In the genomic region with DNA sequence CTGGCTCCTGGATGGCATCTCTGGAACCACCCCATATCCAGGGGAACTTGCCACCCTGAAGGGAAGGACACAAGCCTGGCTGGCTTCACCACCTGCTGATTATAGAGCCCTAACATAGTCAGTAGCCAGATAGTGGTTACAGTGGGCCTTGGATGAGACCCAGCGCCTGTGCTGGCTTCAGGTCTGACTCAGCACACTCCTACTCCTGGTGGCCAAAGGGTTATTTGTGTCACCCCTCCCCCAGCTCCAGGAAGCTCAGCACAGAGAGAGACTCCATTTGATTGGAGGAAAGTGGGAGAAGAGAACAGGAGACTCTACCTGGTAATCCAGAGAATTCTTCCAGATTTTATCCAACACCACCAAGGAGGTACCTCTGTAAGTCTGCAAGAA, we compare ENCODE assay signal across 9 cellular contexts.
DNase-seq lines count a peak whose midpoint lies in the region; ATAC-seq and TF ChIP-seq lines count a peak whose summit lies in the region.
"Had no signal": no experiment of that assay in that cellular context is flagged by ENCODE, and none has a peak within 500 bp of the region (broad histone marks: within the 10 kb centered on the region; RNA-seq: fewer than 3 reads in every experiment).

No MANE protein-coding gene starts in this region.

- no peak overlapping the region for H3K27ac ChIP-seq in WERI-Rb-1
- H3K27ac ChIP-seq: neutrophil, SJSA1 had no signal

- ATAC-seq in GM19328 (IDR thresholded peaks at IDR 0.05; ENCODE audit: unreplicated experiment) (peak; percentile 81), HG02885 (IDR thresholded peaks at IDR 0.05; ENCODE audit: poor library complexity, unreplicated experiment) (peak; percentile 89), GM18520 (IDR thresholded peaks at IDR 0.05; ENCODE audit: unreplicated experiment) (no peak)

- H3K27me3 ChIP-seq in WERI-Rb-1 (ENCODE audit: insufficient read depth, low read depth, severe bottlenecking): no peaks in the 10 kb centered on the region
- H3K27me3 ChIP-seq: neutrophil, SJSA1 had no signal

- DNase-seq in amniotic epithelial cell (ENCODE audit: low read depth): peak; percentile 82
- DNase-seq in non-pigmented ciliary epithelial cell (ENCODE audit: low read depth): peak; percentile 43
- DNase-seq in NOMO-1 (lab: John Stamatoyannopoulos, UW; ENCODE audit: unreplicated experiment in 2 of 2): no peak
- no peak for DNase-seq in WERI-Rb-1

- H3K4me3 ChIP-seq in WERI-Rb-1 (ENCODE audit: low read depth, low read length): no peak overlapping the region
- H3K4me3 ChIP-seq: SJSA1 had no signal

- TF ChIP-seq CTCF in WERI-Rb-1 (IDR thresholded peaks at IDR 0.05; ENCODE audit: low read depth, low read length): no peak

- no peaks in the 10 kb centered on the region for H3K36me3 ChIP-seq in WERI-Rb-1
- H3K36me3 ChIP-seq: neutrophil, SJSA1 had no signal

- peaks cover 7% of the 10 kb centered on the region for H3K9me3 ChIP-seq in WERI-Rb-1 (ENCODE audit: severe bottlenecking)
- H3K9me3 ChIP-seq: SJSA1 had no signal

Comparison
In these comparisons a context has a peak if more than half of its experiments do, and no peak if none do; other contexts are left out.
1. DNase-seq: peak in amniotic epithelial cell (single experiment) and non-pigmented ciliary epithelial cell (single experiment); none in NOMO-1 (0 of 2) and WERI-Rb-1 (single experiment).